ENCODE assay signal across 8 cellular contexts in genomic region chr1:143972753-143973326, GRCh38. TPM values are rescaled to one million over a fixed set of nuclear protein-coding genes. Genes with fewer than 3 reads are reported as not detected.
DNase-seq lines count a peak whose midpoint lies in the region; ATAC-seq and TF ChIP-seq lines count a peak whose summit lies in the region.
"Not testable (repeated sequence)": the region's sequence is repeated elsewhere in the genome, so short reads cannot be mapped to it uniquely, and the experiment has no call there.

No MANE protein-coding gene starts in this region.

- not testable (repeated sequence) for H3K9me3 Mint-ChIP-seq in activated naive CD4-positive, alpha-beta T cell treated with anti-CD3 and anti-CD28 coated beads, Interleukin-2, amount 50 U/mL, for 72 hours

- H3K27ac ChIP-seq in left lung, upper lobe of right lung: not testable (repeated sequence)

- intact Hi-C loops in left lung (cut with DNase I); upper lobe of right lung (cut with DNase I): not testable (repeated sequence)

- H3K9me3 ChIP-seq in left lung, upper lobe of right lung: not testable (repeated sequence)

- H3K27me3 ChIP-seq in left lung, upper lobe of right lung: not testable (repeated sequence)

- DNase-seq in activated naive CD4-positive, alpha-beta T cell treated with anti-CD3 and anti-CD28 coated beads, Interleukin-2, amount 50 U/mL, for 72 hours (ENCODE audit: low spot score in 2 of 2); left lung; upper lobe of right lung: not testable (repeated sequence)

- not testable (repeated sequence) for H3K4me3 ChIP-seq in left lung, upper lobe of right lung

- H3K4me1 ChIP-seq in left lung, upper lobe of right lung: not testable (repeated sequence)

- H3K36me3 ChIP-seq in left lung, upper lobe of right lung: not testable (repeated sequence)

- not testable (repeated sequence) for H3K27ac Mint-ChIP-seq in activated naive CD4-positive, alpha-beta T cell treated with anti-CD3 and anti-CD28 coated beads, Interleukin-2, amount 50 U/mL, for 72 hours

- TF ChIP-seq CTCF in left lung (IDR thresholded peaks at IDR 0.05); upper lobe of right lung (IDR thresholded peaks at IDR 0.05): not testable (repeated sequence)

- not testable (repeated sequence) for H3K36me3 Mint-ChIP-seq in activated naive CD4-positive, alpha-beta T cell treated with anti-CD3 and anti-CD28 coated beads, Interleukin-2, amount 50 U/mL, for 72 hours

- ATAC-seq in GM18520 (IDR thresholded peaks at IDR 0.05; ENCODE audit: unreplicated experiment) (peak; percentile 3), GM19467 (IDR thresholded peaks at IDR 0.05; ENCODE audit: unreplicated experiment) (peak; percentile 6), HG02588 (IDR thresholded peaks at IDR 0.05; ENCODE audit: unreplicated experiment) (peak; percentile 4), HG03066 (IDR thresholded peaks at IDR 0.05; ENCODE audit: low read depth, unreplicated experiment) (peak; percentile 9), HG03558 (IDR thresholded peaks at IDR 0.05; ENCODE audit: extremely low read depth, unreplicated experiment) (peak; percentile 5), left lung (peak; percentile 49), upper lobe of right lung (peak; percentile 40)
- ATAC-seq in activated naive CD4-positive, alpha-beta T cell treated with anti-CD3 and anti-CD28 coated beads, Interleukin-2, amount 50 U/mL, for 72 hours = peak; percentile 13 to 15

RNA-seq across cellular contexts. Expression of gene FAM72C, which starts 1.1 kb away (rescaled TPM):
- total RNA-seq in activated naive CD4-positive, alpha-beta T cell treated with anti-CD3 and anti-CD28 coated beads, Interleukin-2, amount 50 U/mL, for 72 hours = 10 to 100 TPM; 17.1 to 30.6 TPM
- total RNA-seq in left lung = under 1 TPM; 0.18 to 0.70 TPM
- not detected for total RNA-seq in upper lobe of right lung

Comparison
In these comparisons a context has a peak if more than half of its experiments do, and no peak if none do; other contexts are left out.
1. RNA of gene FAM72C, which starts 1.1 kb away (total RNA-seq): 17.1 to 30.6 TPM in activated naive CD4-positive, alpha-beta T cell treated with anti-CD3 and anti-CD28 coated beads, Interleukin-2, amount 50 U/mL, for 72 hours; 0.18 to 0.70 TPM in left lung and not detected in upper lobe of right lung (single experiment); every median in the first group is over 10 times any median in the second.
2. Peak in every context shown above with its lines, with median percentiles within 50 percentile points of each other: ATAC-seq.